8 cellular contexts compared by ENCODE assay signal in the genomic region with DNA sequence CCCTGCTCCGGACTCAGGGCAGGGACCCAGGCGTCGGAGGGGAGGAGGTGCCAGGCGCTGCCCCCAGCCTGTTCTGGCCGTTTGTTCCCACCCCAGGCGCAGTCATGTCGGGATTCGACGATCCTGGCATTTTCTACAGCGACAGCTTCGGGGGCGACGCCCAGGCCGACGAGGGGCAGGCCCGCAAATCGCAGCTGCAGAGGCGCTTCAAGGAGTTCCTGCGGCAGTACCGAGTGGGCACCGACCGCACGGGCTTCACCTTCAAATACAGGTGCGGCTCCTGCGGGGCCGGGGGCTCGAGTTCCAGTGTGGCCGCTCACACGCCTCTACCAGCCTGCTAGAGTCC. TPM values are rescaled to one million over a fixed set of nuclear protein-coding genes. Genes with fewer than 3 reads are reported as not detected.
A peak's percentile ranks its signal among the peaks of the same experiment; 100 is the strongest.
DNase-seq lines count a peak whose midpoint lies in the region; ATAC-seq and TF ChIP-seq lines count a peak whose summit lies in the region.

No MANE protein-coding gene starts in this region.

- peak; percentile 50 for DNase-seq in DMS 273 (lab: John Stamatoyannopoulos, UW; ENCODE audit: unreplicated experiment)
- DNase-seq in DMS 273 treated with DMSO at 0.1 percent for 48 hours (lab: John Stamatoyannopoulos, UW) = no peak
- DNase-seq in activated effector memory CD4-positive, alpha-beta T cell treated with anti-CD3 and anti-CD28 coated beads, Interleukin-2, amount 50 U/mL, for 16 hours = peak; percentile 74
- DNase-seq in hepatocyte (ENCODE audit: low spot score) = no peak
- peak; percentile 29 for DNase-seq in stimulated activated CD4-positive, alpha-beta T cell treated with anti-CD3 and anti-CD28 coated beads, Interleukin-12 subunit alpha, Interleukin-12 subunit beta, amount 100 ng/mL, for 4 hours
- no peak for DNase-seq in MV-4-11 (lab: John Stamatoyannopoulos, UW)
- DNase-seq in NK-92 (lab: John Stamatoyannopoulos, UW; ENCODE audit: unreplicated experiment) = no peak

- peak overlapping the region; percentile 81 for H2AFZ ChIP-seq in hepatocyte

- H3K27me3 ChIP-seq in hepatocyte = no peaks in the 10 kb centered on the region

- H3K9me2 ChIP-seq in hepatocyte (replicated peaks; ENCODE audit: insufficient read depth) = no peaks in the 10 kb centered on the region

- peak; percentile 26 for ATAC-seq in HG03354 (IDR thresholded peaks at IDR 0.05; ENCODE audit: poor library complexity, severe bottlenecking, unreplicated experiment)

- no peaks in the 10 kb centered on the region for H3K36me3 ChIP-seq in hepatocyte (replicated peaks; ENCODE audit: insufficient read depth, low read depth)

- no peaks in the 10 kb centered on the region for H4K20me1 ChIP-seq in hepatocyte (ENCODE audit: insufficient read depth, poor library complexity, severe bottlenecking)

- peak overlapping the region; percentile 47 for H3K4me3 ChIP-seq in hepatocyte

- H3K79me2 ChIP-seq in hepatocyte = peaks cover 12% of the 10 kb centered on the region

- peaks cover 8% of the 10 kb centered on the region for H3K4me1 ChIP-seq in hepatocyte (ENCODE audit: insufficient read depth)

- WGBS in hepatocyte (ENCODE audit: low lambda C conversion rate, missing lambda C conversion rate) = 2% methylated on average over 29 of the region's 29 CpGs

- no peaks in the 10 kb centered on the region for H3K9me3 ChIP-seq in hepatocyte (ENCODE audit: low read depth)

- no peak overlapping the region for H3K27ac ChIP-seq in hepatocyte

- no peak for TF ChIP-seq CTCF in hepatocyte (IDR thresholded peaks at IDR 0.05; ENCODE audit: poor library complexity)

- peak overlapping the region; percentile 98 for H3K4me2 ChIP-seq in hepatocyte

RNA-seq across cellular contexts. Expression of a gene that starts 0.4 kb away (rescaled TPM):
- total RNA-seq in hepatocyte = 16.0 and 36.1 TPM in 2 replicates
- polyA plus RNA-seq in hepatocyte = 21.7 and 24.4 TPM in 2 replicates

RNA-seq across cellular contexts. Expression of a gene that starts 19.4 kb away (rescaled TPM):
- 34.8 and 43.8 TPM in 2 replicates for total RNA-seq in hepatocyte
- polyA plus RNA-seq in hepatocyte = 51.0 and 58.6 TPM in 2 replicates

Comparison
In these comparisons a context has a peak if more than half of its experiments do, and no peak if none do; other contexts are left out.
1. DNase-seq: peak in DMS 273 (single experiment), activated effector memory CD4-positive, alpha-beta T cell treated with anti-CD3 and anti-CD28 coated beads, Interleukin-2, amount 50 U/mL, for 16 hours (single experiment) and stimulated activated CD4-positive, alpha-beta T cell treated with anti-CD3 and anti-CD28 coated beads, Interleukin-12 subunit alpha, Interleukin-12 subunit beta, amount 100 ng/mL, for 4 hours (single experiment); none in DMS 273 treated with DMSO at 0.1 percent for 48 hours (single experiment), hepatocyte (single experiment), MV-4-11 (single experiment) and NK-92 (single experiment).